Comparison of ENCODE assay signal across 9 cellular contexts in the genomic region with DNA sequence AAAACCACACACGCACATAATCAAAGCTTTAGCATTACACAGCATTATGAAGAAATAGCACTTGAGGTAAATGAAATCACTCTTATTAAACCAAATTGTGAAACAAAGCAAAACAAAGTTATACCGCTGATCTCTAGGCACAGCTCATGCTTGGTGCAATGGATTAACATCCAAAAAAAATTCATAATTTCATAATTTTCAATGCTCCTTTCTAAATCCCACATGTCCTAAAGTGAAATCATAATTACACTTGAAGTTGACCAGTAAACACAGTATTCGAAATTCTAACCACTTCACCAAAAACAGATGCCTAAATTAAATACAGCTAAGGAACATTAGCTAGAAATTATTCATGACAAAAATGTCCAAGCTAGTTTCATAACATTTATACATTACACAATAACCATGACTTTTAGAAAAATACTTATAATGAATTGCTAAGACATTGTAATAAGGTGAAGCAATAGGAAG. TPM values are rescaled to one million over a fixed set of nuclear protein-coding genes. Genes with fewer than 3 reads are reported as not detected.
A peak's percentile ranks its signal among the peaks of the same experiment; 100 is the strongest.
DNase-seq lines count a peak whose midpoint lies in the region; ATAC-seq and TF ChIP-seq lines count a peak whose summit lies in the region.
"Had no signal": no experiment of that assay in that cellular context is flagged by ENCODE, and none has a peak within 500 bp of the region (broad histone marks: within the 10 kb centered on the region; RNA-seq: fewer than 3 reads in every experiment).

No MANE protein-coding gene starts in this region.

- no peak for DNase-seq in CD4-positive, alpha-beta memory T cell
- peak; percentile 20 for DNase-seq in MV-4-11 (lab: John Stamatoyannopoulos, UW)
- DNase-seq in dedifferentiated amniotic fluid mesenchymal stem cell (ENCODE audit: extremely low spot score) = peak; percentile 74
- no peak for DNase-seq in psoas muscle
- no peak for DNase-seq in T-helper 9 cell
- no peak for DNase-seq in NCI-H82 treated with DMSO at 0.1 percent for 48 hours (lab: John Stamatoyannopoulos, UW; ENCODE audit: unreplicated experiment)
- no peak for DNase-seq in posterior cingulate gyrus
- no peak for DNase-seq in NCI-H146 (lab: John Stamatoyannopoulos, UW)
- DNase-seq: KBM-7 had no signal

- H3K27me3 Mint-ChIP-seq in CD4-positive, alpha-beta memory T cell = no peaks in the 10 kb centered on the region

- H3K27ac ChIP-seq in CD4-positive, alpha-beta memory T cell (ENCODE audit: low read depth, low read length) = no peak overlapping the region
- peak overlapping the region; percentile 89 for H3K27ac ChIP-seq in psoas muscle

- no peaks in the 10 kb centered on the region for H3K9me3 ChIP-seq in CD4-positive, alpha-beta memory T cell (ENCODE audit: control insufficient read depth in 1 of 2, low read length in 2 of 2)
- no peaks in the 10 kb centered on the region for H3K9me3 ChIP-seq in psoas muscle

- H3K27me3 ChIP-seq in CD4-positive, alpha-beta memory T cell (ENCODE audit: insufficient read depth, low read length) = no peaks in the 10 kb centered on the region
- no peaks in the 10 kb centered on the region for H3K27me3 ChIP-seq in psoas muscle (ENCODE audit: insufficient read depth in 3 of 3, low read length in 2 of 3)

- no peak overlapping the region for H3K4me3 ChIP-seq in CD4-positive, alpha-beta memory T cell (ENCODE audit: low read length in 2 of 2)
- no peak overlapping the region for H3K4me3 ChIP-seq in psoas muscle

- H3K9me3 Mint-ChIP-seq in CD4-positive, alpha-beta memory T cell = no peaks in the 10 kb centered on the region

- POLR2A ChIA-PET in CD4-positive, alpha-beta memory T cell (lab: Charles Lee; ENCODE audit: partially characterized antibody) = interaction anchor here (1.2 to 2.5 kb wide), 2 partner anchors 14 to 21 kb away, joined by 4 to 18 read pairs; partner anchors contain the start of gene ACYP1

- H3K27ac Mint-ChIP-seq in CD4-positive, alpha-beta memory T cell = peak overlapping the region in 4 of 7 donors; percentile 38 to 86 (median 74)

- H3K36me3 Mint-ChIP-seq in CD4-positive, alpha-beta memory T cell = peaks cover 7 to 9% of the 10 kb centered on the region in 2 donors

- CTCF ChIA-PET in CD4-positive, alpha-beta memory T cell (lab: Charles Lee; ENCODE audit: partially characterized antibody) = interaction anchor here (0.9 to 1.4 kb wide), 3 partner anchors 13 to 21 kb away, joined by 3 to 4 read pairs (median 3); no protein-coding TSS in a partner anchor

- H3K36me3 ChIP-seq in CD4-positive, alpha-beta memory T cell (ENCODE audit: insufficient read depth, low read length) = no peaks in the 10 kb centered on the region
- peaks cover 0 to 26% of the 10 kb centered on the region in 2 donors for H3K36me3 ChIP-seq in psoas muscle (ENCODE audit: insufficient read depth in 1 of 2, low read depth in 1 of 2)

- H3K4me3 Mint-ChIP-seq in CD4-positive, alpha-beta memory T cell = peak overlapping the region; percentile 81 to 96 (median 85)

- peaks cover 17 to 52% (median 33%) of the 10 kb centered on the region in 4 donors for H3K4me1 Mint-ChIP-seq in CD4-positive, alpha-beta memory T cell

- TF ChIP-seq CTCF in psoas muscle (IDR thresholded peaks at IDR 0.05) = no peak

- 64 to 90% (median 73%) methylated on average over 3 of the region's 3 CpGs for WGBS in psoas muscle, 3 donors

- peak in 1 of 4 donors; percentile 29 for ATAC-seq in psoas muscle

- intact Hi-C loops in CD4-positive, alpha-beta memory T cell (cut with micrococcal nuclease) = loop anchor here (2.0 kb wide), 1 partner anchor 47 kb away; the partner anchor contains the start of gene EIF2B2
- intact Hi-C loops in psoas muscle (cut with DNase I) = loop anchor here in 1 of 2 donors (5.0 kb wide), 1 partner anchor 42 kb away; no protein-coding TSS in a partner anchor
- intact Hi-C loops in posterior cingulate gyrus (cut with DNase I) = no loop called here

- peaks cover 29% of the 10 kb centered on the region for H3K4me1 ChIP-seq in CD4-positive, alpha-beta memory T cell (ENCODE audit: insufficient read depth, low read length)
- peaks cover 36% of the 10 kb centered on the region for H3K4me1 ChIP-seq in psoas muscle

RNA-seq across cellular contexts. Expression of gene MLH3, which starts 1.5 kb away (rescaled TPM):
- 10 to 100 TPM; 24.9 to 26.8 TPM for total RNA-seq in CD4-positive, alpha-beta memory T cell
- polyA plus RNA-seq in CD4-positive, alpha-beta memory T cell = 10 to 100 TPM in 1 of 2 donors, 1 to 10 TPM in 1; 3.9 to 12.6 TPM
- 10 to 100 TPM; 12.5 to 24.1 (median 17.2) TPM for total RNA-seq in psoas muscle
- 10 to 100 TPM in 1 of 3 donors, 1 to 10 TPM in 2; 7.9 to 15.7 (median 10.0) TPM for polyA plus RNA-seq in psoas muscle

RNA-seq across cellular contexts. Expression of gene ACYP1, which starts 14.1 kb away (rescaled TPM):
- total RNA-seq in CD4-positive, alpha-beta memory T cell = 10 to 100 TPM; 38.5 to 46.6 TPM
- polyA plus RNA-seq in CD4-positive, alpha-beta memory T cell = 10 to 100 TPM; 16.0 to 20.7 TPM
- 10 to 100 TPM in 2 of 4 donors, 1 to 10 TPM in 2; 7.1 to 22.0 (median 10.6) TPM for total RNA-seq in psoas muscle
- polyA plus RNA-seq in psoas muscle = 10 to 100 TPM; 11.7 to 25.9 (median 17.1) TPM

RNA-seq across cellular contexts. Expression of gene ZC2HC1C, which starts 19.7 kb away (rescaled TPM):
- total RNA-seq in CD4-positive, alpha-beta memory T cell = under 1 TPM; 0.76 to 0.97 TPM
- 1 to 10 TPM; 1.5 to 3.6 TPM for polyA plus RNA-seq in CD4-positive, alpha-beta memory T cell
- 1 to 10 TPM; 2.5 to 6.4 (median 3.6) TPM for total RNA-seq in psoas muscle
- 10 to 100 TPM in 1 of 3 donors, 1 to 10 TPM in 2; 2.7 to 17.3 (median 8.8) TPM for polyA plus RNA-seq in psoas muscle

RNA-seq across cellular contexts. Expression of gene EIF2B2, which starts 47.0 kb away (rescaled TPM):
- total RNA-seq in CD4-positive, alpha-beta memory T cell = 10 to 100 TPM; 31.3 to 31.7 TPM
- polyA plus RNA-seq in CD4-positive, alpha-beta memory T cell = 10 to 100 TPM; 32.6 to 38.8 TPM
- total RNA-seq in psoas muscle = 10 to 100 TPM; 44.5 to 68.9 (median 54.6) TPM
- 10 to 100 TPM; 64.4 to 91.9 (median 74.8) TPM for polyA plus RNA-seq in psoas muscle

Comparison
In these comparisons a context has a peak if more than half of its experiments do, and no peak if none do; other contexts are left out.
1. DNase-seq: peak in MV-4-11 (single experiment) and dedifferentiated amniotic fluid mesenchymal stem cell (single experiment); none in CD4-positive, alpha-beta memory T cell (0 of 5), psoas muscle (0 of 2), T-helper 9 cell (single experiment), NCI-H82 treated with DMSO at 0.1 percent for 48 hours (single experiment), posterior cingulate gyrus (0 of 10) and NCI-H146 (single experiment).